Comparison of ENCODE assay signal across 22 cellular contexts in genomic region chr3:50961361-50961760, GRCh38.
"Had no signal": no experiment of that assay in that cellular context is flagged by ENCODE, and none has a peak within 500 bp of the region (broad histone marks: within the 10 kb centered on the region; RNA-seq: fewer than 3 reads in every experiment).

No MANE protein-coding gene starts in this region.

- DNase-seq: activated CD4-positive, alpha-beta T cell treated with anti-CD3 and anti-CD28 coated beads for 36 hours; activated CD4-positive, alpha-beta T cell treated with anti-CD3 and anti-CD28 coated beads, Interleukin-2, amount 50 U/mL, for 4 hours; activated CD4-positive, CD25-positive, alpha-beta regulatory T cell; activated naive CD4-positive, alpha-beta T cell; activated T-cell treated with anti-CD3 and anti-CD28 coated beads for 4 hours; activated T-cell treated with anti-CD3 and anti-CD28 coated beads, Interleukin-2, amount 50 U/mL, for 72 hours; anterior cingulate cortex; body of pancreas; effector CD8-positive, alpha-beta T cell; hippocampal formation; left cardiac atrium; left ventricle myocardium superior; right lobe of liver; stimulated activated CD4-positive, alpha-beta T cell treated with anti-CD3 and anti-CD28 coated beads, Interleukin-2, amount 100 ng/mL, for 48 hours; stimulated activated naive CD8-positive, alpha-beta T cell treated with anti-CD3 and anti-CD28 coated beads, Interleukin-15, Interleukin-2, amounts not matched to agents 100 U/mL and 50 U/mL, for 24 hours; T-helper 2 cell; testis; transverse colon had no signal

- H3K27ac ChIP-seq: body of pancreas, gastroesophageal sphincter, right lobe of liver, testis, transverse colon had no signal

- H3K9me3 ChIP-seq: body of pancreas, gastroesophageal sphincter, right lobe of liver, testis, transverse colon had no signal

- ATAC-seq: activated CD4-positive, alpha-beta T cell treated with anti-CD3 and anti-CD28 coated beads for 36 hours; activated naive CD4-positive, alpha-beta T cell treated with anti-CD3 and anti-CD28 coated beads, Interleukin-2, amount 50 U/mL, for 72 hours; activated T-cell treated with anti-CD3 and anti-CD28 coated beads, Interleukin-2, amount 50 U/mL, for 72 hours; body of pancreas; gastroesophageal sphincter; left cardiac atrium; left ventricle myocardium superior; right lobe of liver; stimulated activated naive CD8-positive, alpha-beta T cell treated with anti-CD3 and anti-CD28 coated beads, Interleukin-15, Interleukin-2, amounts not matched to agents 100 U/mL and 50 U/mL, for 24 hours had no signal

- FAIRE-seq: colon, keratinocyte had no signal

- H3K27me3 ChIP-seq: body of pancreas, gastroesophageal sphincter, testis had no signal

- H3K36me3 ChIP-seq: gastroesophageal sphincter, right lobe of liver, transverse colon had no signal

- H3K4me1 ChIP-seq: body of pancreas, right lobe of liver, testis, transverse colon had no signal

- H3K4me3 ChIP-seq: body of pancreas, gastroesophageal sphincter, right lobe of liver, testis, transverse colon had no signal
